22 cellular contexts compared by ENCODE assay signal in the genomic region with DNA sequence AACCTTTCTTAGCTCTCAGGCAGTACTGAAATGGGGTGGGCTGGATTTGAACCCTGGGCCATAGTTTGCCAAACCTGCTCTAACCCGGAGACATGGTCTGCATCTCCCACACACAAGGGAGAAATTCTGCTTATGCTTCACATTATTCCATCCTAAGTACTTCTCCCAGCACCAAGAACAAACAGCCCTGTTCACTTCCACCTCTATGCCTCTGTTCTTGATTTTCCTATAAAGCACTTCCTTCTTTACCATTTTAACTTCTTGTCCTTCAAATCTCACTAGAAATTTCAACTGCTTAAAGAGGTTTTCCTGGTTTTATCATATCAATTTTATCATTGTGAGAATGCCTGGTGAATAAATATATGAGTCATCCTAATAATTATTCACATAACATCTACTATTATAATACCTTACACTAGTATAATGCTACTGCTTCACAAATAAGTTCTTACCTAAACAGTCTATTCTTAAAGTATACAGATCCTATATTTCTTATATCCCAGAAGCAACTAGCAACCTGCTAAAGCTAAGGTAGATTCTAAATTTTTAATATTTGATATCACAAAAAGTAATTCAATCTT. TPM values are rescaled to one million over a fixed set of nuclear protein-coding genes. Genes with fewer than 3 reads are reported as not detected.
DNase-seq lines count a peak whose midpoint lies in the region; ATAC-seq, FAIRE-seq and TF ChIP-seq lines count a peak whose summit lies in the region.
"Had no signal": no experiment of that assay in that cellular context is flagged by ENCODE, and none has a peak within 500 bp of the region (broad histone marks: within the 10 kb centered on the region; RNA-seq: fewer than 3 reads in every experiment).

No MANE protein-coding gene starts in this region.

- no peaks in the 10 kb centered on the region for H3K9me3 ChIP-seq in mammary epithelial cell (replicated peaks; ENCODE audit: insufficient read depth, low read length)
- no peaks in the 10 kb centered on the region for H3K9me3 ChIP-seq in breast epithelium
- H3K9me3 ChIP-seq in RWPE2 (ENCODE audit: severe bottlenecking) = no peaks in the 10 kb centered on the region
- no peaks in the 10 kb centered on the region for H3K9me3 ChIP-seq in endothelial cell of umbilical vein (replicated peaks; ENCODE audit: control insufficient read depth, insufficient read depth, low read length)
- no peaks in the 10 kb centered on the region for H3K9me3 ChIP-seq in smooth muscle cell (replicated peaks; ENCODE audit: low read depth)
- no peaks in the 10 kb centered on the region for H3K9me3 ChIP-seq in esophagus muscularis mucosa
- H3K9me3 ChIP-seq: SJSA1, upper lobe of left lung had no signal

- H3K79me2 ChIP-seq in mammary epithelial cell (ENCODE audit: insufficient read depth, low read length) (peaks cover 95% of the 10 kb centered on the region), endothelial cell of umbilical vein (ENCODE audit: control insufficient read depth, insufficient read depth, low read length) (peaks cover 97% of the 10 kb centered on the region), smooth muscle cell (ENCODE audit: low read depth) (peaks cover 99% of the 10 kb centered on the region)

- no peak for FAIRE-seq in endothelial cell of umbilical vein (lab: Jason Lieb, UNC)
- FAIRE-seq: kidney had no signal

- no peaks in the 10 kb centered on the region for H3K9me1 ChIP-seq in endothelial cell of umbilical vein (replicated peaks; ENCODE audit: control insufficient read depth, extremely low read depth, insufficient read depth, low read length)

- H3K27me3 ChIP-seq in mammary epithelial cell (ENCODE audit: insufficient read depth, low read length) (no peaks in the 10 kb centered on the region), breast epithelium (no peaks in the 10 kb centered on the region), RWPE2 (ENCODE audit: insufficient read depth, poor library complexity, severe bottlenecking) (no peaks in the 10 kb centered on the region), endothelial cell of umbilical vein (ENCODE audit: control insufficient read depth in 2 of 2, insufficient read depth in 2 of 2, low read length in 2 of 2) (no peaks in the 10 kb centered on the region), smooth muscle cell (ENCODE audit: low read depth) (no peaks in the 10 kb centered on the region), esophagus muscularis mucosa (no peaks in the 10 kb centered on the region)
- H3K27me3 ChIP-seq: SJSA1, upper lobe of left lung had no signal

- 100% methylated on average over 1 of the region's 1 CpG for WGBS in mammary epithelial cell (ENCODE audit: low coverage, missing lambda C conversion rate)
- WGBS in smooth muscle cell (ENCODE audit: low lambda C conversion rate) = 96% methylated on average over 1 of the region's 1 CpG
- 84% methylated on average over 1 of the region's 1 CpG for WGBS in esophagus muscularis mucosa

- H4K20me1 ChIP-seq in mammary epithelial cell (ENCODE audit: insufficient read depth, low read length) (peaks cover 4% of the 10 kb centered on the region), endothelial cell of umbilical vein (replicated peaks; ENCODE audit: control insufficient read depth, extremely low read depth, insufficient read depth, low read length) (peaks cover 29% of the 10 kb centered on the region), smooth muscle cell (ENCODE audit: low read depth) (peaks cover 99% of the 10 kb centered on the region)

- peak; percentile 48; the same call in 1 of the 3 replicates for ATAC-seq in RWPE2 (ENCODE audit: low read depth)
- no peak for ATAC-seq in GM18861 (IDR thresholded peaks at IDR 0.05; ENCODE audit: unreplicated experiment)
- ATAC-seq: activated CD4-positive, alpha-beta T cell treated with anti-CD3 and anti-CD28 coated beads for 36 hours; right cardiac atrium; stimulated activated memory B cell treated with anti-CD40 and anti-IgM and Interleukin-4, amounts not matched to agents 10 μg/mL and 1 μg/mL and 100 μg/mL, for 72 hours had no signal

- no peak for TF ChIP-seq CTCF in mammary epithelial cell (conservative IDR thresholded peaks at IDR 0.05 in 1 of 2, IDR thresholded peaks at IDR 0.05 in 1 of 2; ENCODE audit: extremely low read depth in 1 of 2, insufficient read depth in 1 of 2, low read depth in 1 of 2, low read length in 2 of 2)
- TF ChIP-seq CTCF in breast epithelium (IDR thresholded peaks at IDR 0.05) = no peak
- TF ChIP-seq CTCF in RWPE2 (IDR thresholded peaks at IDR 0.05; ENCODE audit: poor library complexity, severe bottlenecking) = no peak
- no peak for TF ChIP-seq CTCF in endothelial cell of umbilical vein (IDR thresholded peaks at IDR 0.05; ENCODE audit: extremely low read depth in 1 of 2, insufficient read depth in 1 of 2, low read depth in 1 of 2, low read length in 2 of 2)
- TF ChIP-seq CTCF in smooth muscle cell (IDR thresholded peaks at IDR 0.05; ENCODE audit: borderline replicate concordance, insufficient read depth, poor library complexity, severe bottlenecking) = no peak
- TF ChIP-seq CTCF in esophagus muscularis mucosa (IDR thresholded peaks at IDR 0.05) = no peak

- POLR2A ChIA-PET in endothelial cell of umbilical vein (lab: Charles Lee) = interaction anchor here (0.8 kb wide), 1 partner anchor 12 kb away, joined by 3 read pairs; the partner anchor contains the start of gene FEM1C

- H3K36me3 ChIP-seq in mammary epithelial cell (ENCODE audit: insufficient read depth, low read length) (no peaks in the 10 kb centered on the region), breast epithelium (no peaks in the 10 kb centered on the region), RWPE2 (ENCODE audit: low read depth) (peaks cover 56% of the 10 kb centered on the region), endothelial cell of umbilical vein (ENCODE audit: control insufficient read depth in 2 of 2, extremely low read depth in 1 of 2, insufficient read depth in 2 of 2, low read length in 2 of 2) (peaks cover 0 to 2% of the 10 kb centered on the region in 2 experiments), smooth muscle cell (ENCODE audit: low read depth) (no peaks in the 10 kb centered on the region), esophagus muscularis mucosa (peaks cover 0 to 12% (median 2%) of the 10 kb centered on the region in 4 donors)

- no peak for TF ChIP-seq EP300 in esophagus muscularis mucosa (IDR thresholded peaks at IDR 0.05)

- in situ Hi-C loops in mammary epithelial cell (cut with MboI; ENCODE audit: low sequenced_read_pairs in 2 of 2) = no loop called here

- DNase-seq in mammary epithelial cell (no peak), breast epithelium (ENCODE audit: low spot score in 2 of 2) (no peak), RWPE2 (ENCODE audit: low spot score) (no peak), endothelial cell of umbilical vein (ENCODE audit: low read depth, low spot score) (no peak), smooth muscle cell (lab: John Stamatoyannopoulos, UW; ENCODE audit: unreplicated experiment) (no peak), erythroblast (lab: John Stamatoyannopoulos, UW) (no peak), esophagus muscularis mucosa (ENCODE audit: extremely low spot score) (no peak)
- DNase-seq: activated CD4-positive, alpha-beta T cell treated with anti-CD3 and anti-CD28 coated beads for 36 hours; CD4-positive, alpha-beta T cell; DMS79; GM23248; hypothalamus; kidney; midbrain; MV-4-11; NCI-H2081 treated with DMSO at 0.1 percent for 48 hours; NCI-H526 treated with DMSO at 0.1 percent for 48 hours; right cardiac atrium; upper lobe of left lung had no signal

- peak overlapping the region; percentile 2 for H3K4me2 ChIP-seq in mammary epithelial cell (ENCODE audit: insufficient read depth, low read depth, low read length)
- peak overlapping the region; percentile 62 for H3K4me2 ChIP-seq in endothelial cell of umbilical vein (ENCODE audit: insufficient read depth, low read length)
- H3K4me2 ChIP-seq in smooth muscle cell = peak overlapping the region; percentile 38

- H3K4me1 ChIP-seq in mammary epithelial cell (ENCODE audit: insufficient read depth, low read length) (peaks cover 9% of the 10 kb centered on the region), breast epithelium (peaks cover 0 to 6% of the 10 kb centered on the region in 2 donors), RWPE2 (ENCODE audit: insufficient read depth, poor library complexity, severe bottlenecking) (peaks cover 54% of the 10 kb centered on the region), endothelial cell of umbilical vein (ENCODE audit: control insufficient read depth, extremely low read depth, insufficient read depth, low read length) (peaks cover 18% of the 10 kb centered on the region), smooth muscle cell (ENCODE audit: low read depth) (peaks cover 23% of the 10 kb centered on the region), esophagus muscularis mucosa (peaks cover 55 to 99% (median 90%) of the 10 kb centered on the region in 4 donors)
- H3K4me1 ChIP-seq: SJSA1 had no signal

- no peaks in the 10 kb centered on the region for H3F3A ChIP-seq in smooth muscle cell (ENCODE audit: low read depth)

- CTCF ChIA-PET in mammary epithelial cell (lab: Charles Lee; ENCODE audit: low non-redundant PET) (no interaction called here), endothelial cell of umbilical vein (lab: Charles Lee) (interaction anchor here (0.7 to 1.0 kb wide), 2 partner anchors 9 to 53 kb away, joined by 3 to 5 read pairs; no protein-coding TSS in a partner anchor)

- intact Hi-C loops in mammary epithelial cell (cut with micrococcal nuclease) = no loop called here
- intact Hi-C loops in breast epithelium (cut with DNase I; ENCODE audit: low total_unique reads) = no loop called here
- intact Hi-C loops in endothelial cell of umbilical vein (cut with micrococcal nuclease) = loop anchor here (1.0 kb wide), 1 partner anchor 9 kb away; no protein-coding TSS in a partner anchor
- intact Hi-C loops in esophagus muscularis mucosa (cut with DNase I) = no loop called here

- BruUV-seq in mammary epithelial cell (replicated peaks; lab: Mats Ljungman, UMichigan) = no TSS peak
- no TSS peak for BruUV-seq in endothelial cell of umbilical vein (replicated peaks; lab: Mats Ljungman, UMichigan)

- H3K27ac ChIP-seq in mammary epithelial cell (ENCODE audit: insufficient read depth, low read depth, low read length) = no peak overlapping the region
- H3K27ac ChIP-seq in breast epithelium = no peak overlapping the region
- peak overlapping the region; percentile 34 for H3K27ac ChIP-seq in RWPE2 (ENCODE audit: poor library complexity, severe bottlenecking)
- peak overlapping the region; percentile 41 for H3K27ac ChIP-seq in endothelial cell of umbilical vein (ENCODE audit: insufficient read depth, low read depth, low read length)
- peak overlapping the region; percentile 13 for H3K27ac ChIP-seq in smooth muscle cell (ENCODE audit: low read depth)
- no peak overlapping the region for H3K27ac ChIP-seq in esophagus muscularis mucosa (replicated peaks in 1 of 4)
- H3K27ac ChIP-seq: GM23248, SJSA1, upper lobe of left lung had no signal

- H2AFZ ChIP-seq in mammary epithelial cell (ENCODE audit: low read depth, low read length) (no peak overlapping the region), endothelial cell of umbilical vein (ENCODE audit: low read depth, low read length) (no peak overlapping the region), smooth muscle cell (ENCODE audit: low read depth) (no peak overlapping the region)
- H2AFZ ChIP-seq: GM23248 had no signal

- H3K4me3 ChIP-seq in mammary epithelial cell (replicated peaks in 1 of 3; ENCODE audit: insufficient read depth in 1 of 3, low read depth in 2 of 3, low read length in 3 of 3) (no peak overlapping the region), breast epithelium (no peak overlapping the region), RWPE2 (ENCODE audit: severe bottlenecking) (no peak overlapping the region), endothelial cell of umbilical vein (replicated peaks in 1 of 3; ENCODE audit: insufficient read depth in 1 of 3, low read depth in 1 of 3, low read length in 3 of 3) (no peak overlapping the region), smooth muscle cell (no peak overlapping the region), esophagus muscularis mucosa (no peak overlapping the region)
- H3K4me3 ChIP-seq: GM23248, SJSA1, upper lobe of left lung had no signal

- H3K9ac ChIP-seq in mammary epithelial cell (ENCODE audit: insufficient read depth, low read length) = no peak overlapping the region
- peak overlapping the region; percentile 9 for H3K9ac ChIP-seq in endothelial cell of umbilical vein (replicated peaks; ENCODE audit: extremely low read depth, insufficient read depth, low read length)
- H3K9ac ChIP-seq in smooth muscle cell (ENCODE audit: low read depth) = no peak overlapping the region
- H3K9ac ChIP-seq: GM23248 had no signal

- TF ChIP-seq POLR2A in breast epithelium (IDR thresholded peaks at IDR 0.05) (no peak), endothelial cell of umbilical vein (IDR thresholded peaks at IDR 0.05; ENCODE audit: low read depth, low read length) (no peak), erythroblast (IDR thresholded peaks at IDR 0.05; ENCODE audit: low read length) (no peak), esophagus muscularis mucosa (IDR thresholded peaks at IDR 0.05; ENCODE audit: low read depth) (no peak)

- dilution Hi-C loops in mammary epithelial cell (cut with HindIII; ENCODE audit: low sequenced_read_pairs) = no loop called here
- dilution Hi-C loops in endothelial cell of umbilical vein (cut with MboI; ENCODE audit: extremely low pct_ligation_motif_present, low sequenced_read_pairs) = loop anchor here (25.0 kb wide), 1 partner anchor 220 kb away; no protein-coding TSS in a partner anchor

RNA-seq across cellular contexts. Expression of gene FEM1C, which starts 12.7 kb away (rescaled TPM):
- total RNA-seq in mammary epithelial cell (10 to 100 TPM; 15.1 to 15.2 TPM), breast epithelium (10 to 100 TPM; 19.3 to 30.6 (median 23.7) TPM), endothelial cell of umbilical vein (16.0 and 16.7 TPM in 2 replicates), smooth muscle cell (31.7 and 35.7 TPM in 2 replicates), esophagus muscularis mucosa (10 to 100 TPM; 41.3 to 71.0 (median 51.5) TPM)
- polyA plus RNA-seq in mammary epithelial cell (7.3 TPM), endothelial cell of umbilical vein (4.3 and 6.2 TPM in 2 replicates), smooth muscle cell (5.9 and 7.8 TPM in 2 replicates)
- polyA minus RNA-seq in mammary epithelial cell (18.1 TPM), endothelial cell of umbilical vein (17.7 and 18.8 TPM in 2 replicates)
- 5.2 and 5.7 TPM in 2 replicates for polyA plus RNA-seq in endothelial cell of umbilical vein (2011; cell fraction: cytosol; rRNA removed)
- polyA plus RNA-seq in endothelial cell of umbilical vein (2011; cell fraction: nucleus; rRNA removed) = 12.3 and 12.9 TPM in 2 replicates
- polyA plus RNA-seq in endothelial cell of umbilical vein (2012) = 8.5 and 9.9 TPM in 2 replicates
- 7.0 TPM for polyA minus RNA-seq in endothelial cell of umbilical vein (2011; cell fraction: cytosol; rRNA and poly(A)+ RNA removed)
- polyA minus RNA-seq in endothelial cell of umbilical vein (2011; cell fraction: nucleus; rRNA and poly(A)+ RNA removed) = 26.9 and 32.2 TPM in 2 replicates

Comparison
In these comparisons a context has a peak if more than half of its experiments do, and no peak if none do; other contexts are left out.
1. H3K27ac ChIP-seq: peak in RWPE2 (single experiment), endothelial cell of umbilical vein (single experiment) and smooth muscle cell (single experiment); none in mammary epithelial cell (single experiment), breast epithelium (0 of 2) and esophagus muscularis mucosa (0 of 4).
2. H3K4me2 ChIP-seq: peak in every context shown above with its lines; median percentile 62 in endothelial cell of umbilical vein; 38 in smooth muscle cell; 2 in mammary epithelial cell.